27 cellular contexts compared by ENCODE assay signal in genomic region chr22:40751250-40751649, GRCh38.
DNase-seq lines count a peak whose midpoint lies in the region; ATAC-seq, FAIRE-seq and TF ChIP-seq lines count a peak whose summit lies in the region.
"Had no signal": no experiment of that assay in that cellular context is flagged by ENCODE, and none has a peak within 500 bp of the region (broad histone marks: within the 10 kb centered on the region; RNA-seq: fewer than 3 reads in every experiment).

No MANE protein-coding gene starts in this region.

- H2BK120ac ChIP-seq in mesendoderm (ENCODE audit: low read depth, low read length), result no peak overlapping the region

- H3K79me1 ChIP-seq in mesendoderm (ENCODE audit: low read length), result no peaks in the 10 kb centered on the region

- intact Hi-C loops in sciatic nerve (cut with DNase I) (no loop called here), aorta (cut with DNase I) (no loop called here), kidney (cut with DNase I) (no loop called here)

- H3K18ac ChIP-seq in mesendoderm (ENCODE audit: low read length), result no peak overlapping the region

- no peak overlapping the region for H2BK15ac ChIP-seq in mesendoderm (replicated peaks; ENCODE audit: low read depth)

- H3K36me3 ChIP-seq in mesendoderm (ENCODE audit: control insufficient read depth, insufficient read depth, low read length) (no peaks in the 10 kb centered on the region), aorta (ENCODE audit: control insufficient read depth in 1 of 2, insufficient read depth in 2 of 2, low read length in 1 of 2) (no peaks in the 10 kb centered on the region), kidney (ENCODE audit: control insufficient read depth in 1 of 2, insufficient read depth in 2 of 2, low read length in 2 of 2) (no peaks in the 10 kb centered on the region)
- H3K36me3 ChIP-seq: MG63 had no signal

- H3K23ac ChIP-seq in mesendoderm (ENCODE audit: low read length), result no peak overlapping the region

- ATAC-seq in sciatic nerve, result peak; percentile 70
- ATAC-seq in aorta (ENCODE audit: low FRiP score), result peak; percentile 22
- ATAC-seq: CD8-positive, alpha-beta T cell; K562 had no signal

- no peak overlapping the region for H3K4me2 ChIP-seq in mesendoderm (ENCODE audit: low read length)
- H3K4me2 ChIP-seq: PC-9, SK-N-SH had no signal

- H3K9me3 ChIP-seq in aorta (ENCODE audit: control insufficient read depth, low read length), result no peaks in the 10 kb centered on the region
- H3K9me3 ChIP-seq in kidney (ENCODE audit: control insufficient read depth in 1 of 2, low read length in 2 of 2), result peaks cover 0 to 9% of the 10 kb centered on the region in 2 donors
- H3K9me3 ChIP-seq: MG63, SK-N-SH had no signal

- H4K5ac ChIP-seq in mesendoderm (ENCODE audit: low read length), result no peak overlapping the region

- H3K56ac ChIP-seq in mesendoderm (ENCODE audit: low read length), result peak overlapping the region; percentile 25

- no peak for TF ChIP-seq CTCF in kidney (IDR thresholded peaks at IDR 0.05; ENCODE audit: borderline replicate concordance, extremely low read depth, insufficient read depth)

- H3K4me1 ChIP-seq in mesendoderm (ENCODE audit: control insufficient read depth, low read depth, low read length), result peaks cover 8% of the 10 kb centered on the region
- H3K4me1 ChIP-seq in aorta (ENCODE audit: control insufficient read depth in 1 of 2, insufficient read depth in 2 of 2, low read length in 2 of 2), result no peaks in the 10 kb centered on the region
- no peaks in the 10 kb centered on the region for H3K4me1 ChIP-seq in kidney (ENCODE audit: control insufficient read depth in 1 of 2, insufficient read depth in 1 of 2, low read depth in 1 of 2, low read length in 2 of 2)
- H3K4me1 ChIP-seq: Caco-2 had no signal

- H2AK5ac ChIP-seq in mesendoderm (ENCODE audit: low read length), result no peak overlapping the region

- DNase-seq in mesendoderm, result no peak
- no peak for DNase-seq in sciatic nerve (ENCODE audit: low spot score)
- no peak for DNase-seq in aorta
- DNase-seq in pons (ENCODE audit: low spot score), result no peak
- DNase-seq in glomerular visceral epithelial cell (ENCODE audit: extremely low spot score), result no peak
- no peak for DNase-seq in kidney
- DNase-seq: Caco-2; CD8-positive, alpha-beta T cell; DMS 273 treated with DMSO at 0.1 percent for 48 hours; DMS79 treated with DMSO at 0.1 percent for 48 hours; GOT3; HCEC 1CT; MG63; NCI-H2029; NCI-H446; NCI-H524 treated with DMSO at 0.1 percent for 48 hours; NCI-H82; NK-92 treated with Interleukin-12 subunit alpha and Interleukin-12 subunit beta, amount 100 ng/mL, for 24 hours; PC-9; SK-N-SH; SW 1271 had no signal

- H3K27me3 ChIP-seq in mesendoderm (ENCODE audit: insufficient read depth, low read length, poor library complexity) (no peaks in the 10 kb centered on the region), aorta (ENCODE audit: control insufficient read depth in 1 of 2, insufficient read depth in 2 of 2, low read length in 1 of 2) (no peaks in the 10 kb centered on the region)
- H3K27me3 ChIP-seq: MG63 had no signal

- H3K4ac ChIP-seq in mesendoderm (ENCODE audit: low read depth, low read length), result no peak overlapping the region

- H3K27ac ChIP-seq in mesendoderm (ENCODE audit: low read depth, low read length), result no peak overlapping the region
- no peak overlapping the region for H3K27ac ChIP-seq in aorta (ENCODE audit: low read depth in 1 of 2, low read length in 2 of 2)
- no peak overlapping the region for H3K27ac ChIP-seq in kidney (ENCODE audit: low read depth in 2 of 2, low read length in 2 of 2)
- H3K27ac ChIP-seq: C4-2B, PC-9, RWPE1 had no signal

- no peaks in the 10 kb centered on the region for H3K79me2 ChIP-seq in mesendoderm (ENCODE audit: control insufficient read depth, insufficient read depth, low read length)

- H3K4me3 ChIP-seq in mesendoderm (ENCODE audit: low read length), result no peak overlapping the region
- no peak overlapping the region for H3K4me3 ChIP-seq in aorta (ENCODE audit: low read length in 2 of 2)
- H3K4me3 ChIP-seq in kidney (ENCODE audit: low read length in 2 of 2), result no peak overlapping the region
- H3K4me3 ChIP-seq: K562, MG63, PC-9 had no signal

- H3K9ac ChIP-seq in mesendoderm (ENCODE audit: low read length), result no peak overlapping the region
- H3K9ac ChIP-seq in kidney (ENCODE audit: low read length in 2 of 2), result no peak overlapping the region
- H3K9ac ChIP-seq: SK-N-SH had no signal

- H2BK5ac ChIP-seq in mesendoderm (ENCODE audit: low read length), result no peak overlapping the region

- no CpG with 5 or more reads among the region's 3 CpGs for WGBS in mesendoderm (ENCODE audit: extremely low coverage, insufficient coverage, low lambda C conversion rate)
- 63 to 78% methylated on average over 3 of the region's 3 CpGs for WGBS in aorta, 2 donors

- FAIRE-seq in endometrium (lab: Jason Lieb, UNC) (peak; percentile 54), kidney (lab: Jason Lieb, UNC) (no peak)
- FAIRE-seq: GM12892, HTR-8/SVneo, K562 had no signal

- no peak overlapping the region for H4K8ac ChIP-seq in mesendoderm (ENCODE audit: low read depth, low read length)
